ENCODE assay signal across 11 cellular contexts in the genomic region with DNA sequence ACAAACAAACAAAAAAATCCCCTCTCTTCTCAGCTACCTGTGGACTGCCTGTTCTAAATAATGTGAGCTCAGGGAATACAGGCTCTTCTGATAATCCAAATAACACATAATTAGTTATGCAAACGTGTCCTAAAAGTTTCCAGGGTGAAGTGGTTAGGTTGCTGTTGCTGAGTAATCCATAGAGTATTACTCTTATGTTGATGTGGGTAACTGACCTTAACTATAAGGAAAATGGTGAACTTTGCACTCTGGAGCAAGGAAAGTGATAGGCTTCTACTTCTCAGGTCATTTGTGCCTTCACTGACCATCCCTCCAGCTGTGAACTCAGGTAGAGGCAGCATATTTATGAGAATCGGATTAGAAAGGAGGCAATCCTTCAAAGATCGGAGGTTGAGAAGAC. TPM values are rescaled to one million over a fixed set of nuclear protein-coding genes. Genes with fewer than 3 reads are reported as not detected.
A peak's percentile ranks its signal among the peaks of the same experiment; 100 is the strongest.
DNase-seq lines count a peak whose midpoint lies in the region; ATAC-seq and TF ChIP-seq lines count a peak whose summit lies in the region.
"Had no signal": no experiment of that assay in that cellular context is flagged by ENCODE, and none has a peak within 500 bp of the region (broad histone marks: within the 10 kb centered on the region; RNA-seq: fewer than 3 reads in every experiment).

No MANE protein-coding gene starts in this region.

- TF ChIP-seq CTCF in left ventricle myocardium inferior (IDR thresholded peaks at IDR 0.05; ENCODE audit: borderline replicate concordance) (no peak), type B pancreatic cell (conservative IDR thresholded peaks at IDR 0.05) (no peak)

- no peaks in the 10 kb centered on the region for H3K36me3 ChIP-seq in left ventricle myocardium inferior
- H3K36me3 ChIP-seq: lower lobe of right lung, ovary had no signal

- H3K9me3 ChIP-seq in left ventricle myocardium inferior (replicated peaks) = no peaks in the 10 kb centered on the region
- H3K9me3 ChIP-seq: lower lobe of right lung, ovary had no signal

- intact Hi-C loops in left ventricle myocardium inferior (cut with micrococcal nuclease) (no loop called here), cardiac septum (cut with DNase I) (no loop called here)

- no peaks in the 10 kb centered on the region for H3K9me3 Mint-ChIP-seq in activated T-helper 17 cell treated with anti-CD3 and anti-CD28 coated beads, Interleukin-2, amount 50 U/mL, for 72 hours
- peaks cover 0 to 2% (median 0%) of the 10 kb centered on the region in 9 donors for H3K9me3 Mint-ChIP-seq in naive thymus-derived CD8-positive, alpha-beta T cell
- H3K9me3 Mint-ChIP-seq in type B pancreatic cell = peaks cover 8% of the 10 kb centered on the region

- POLR2A ChIA-PET in naive thymus-derived CD8-positive, alpha-beta T cell (lab: Charles Lee) = interaction anchor here (1.0 to 2.1 kb wide), 2 partner anchors 9 to 11 kb away, joined by 4 to 9 read pairs; no protein-coding TSS in a partner anchor

- DNase-seq in left ventricle myocardium inferior (no peak), cardiac septum (ENCODE audit: low spot score) (no peak), NCI-H774 (lab: John Stamatoyannopoulos, UW) (no peak), type B pancreatic cell (ENCODE audit: extremely low spot score, unreplicated experiment) (no peak), NCI-H187 (lab: John Stamatoyannopoulos, UW) (no peak)
- no peak for DNase-seq in naive thymus-derived CD8-positive, alpha-beta T cell
- DNase-seq: lower lobe of right lung, NCI-H345, ovary had no signal

- H3K27me3 ChIP-seq in left ventricle myocardium inferior (ENCODE audit: low read depth) = no peaks in the 10 kb centered on the region
- H3K27me3 ChIP-seq: ovary had no signal

- peaks cover 97% of the 10 kb centered on the region for H3K4me1 ChIP-seq in left ventricle myocardium inferior

- peak overlapping the region; percentile 38 for H3K27ac ChIP-seq in left ventricle myocardium inferior (replicated peaks)
- H3K27ac ChIP-seq: lower lobe of right lung, ovary had no signal

- peaks cover 42% of the 10 kb centered on the region for H3K4me1 Mint-ChIP-seq in activated T-helper 17 cell treated with anti-CD3 and anti-CD28 coated beads, Interleukin-2, amount 50 U/mL, for 72 hours
- peaks cover 32 to 96% (median 84%) of the 10 kb centered on the region in 4 donors for H3K4me1 Mint-ChIP-seq in naive thymus-derived CD8-positive, alpha-beta T cell
- H3K4me1 Mint-ChIP-seq in type B pancreatic cell (ENCODE audit: unreplicated experiment) = no peaks in the 10 kb centered on the region

- no peaks in the 10 kb centered on the region for H3K27me3 Mint-ChIP-seq in activated T-helper 17 cell treated with anti-CD3 and anti-CD28 coated beads, Interleukin-2, amount 50 U/mL, for 72 hours
- no peaks in the 10 kb centered on the region for H3K27me3 Mint-ChIP-seq in naive thymus-derived CD8-positive, alpha-beta T cell
- no peaks in the 10 kb centered on the region for H3K27me3 Mint-ChIP-seq in type B pancreatic cell

- H3K4me3 Mint-ChIP-seq in activated T-helper 17 cell treated with anti-CD3 and anti-CD28 coated beads, Interleukin-2, amount 50 U/mL, for 72 hours = peak overlapping the region; percentile 78
- H3K4me3 Mint-ChIP-seq in naive thymus-derived CD8-positive, alpha-beta T cell = peak overlapping the region in 9 of 10 donors; percentile 39 to 81 (median 65)
- no peak overlapping the region for H3K4me3 Mint-ChIP-seq in type B pancreatic cell

- H3K4me3 ChIP-seq in left ventricle myocardium inferior = no peak overlapping the region
- H3K4me3 ChIP-seq: lower lobe of right lung, ovary had no signal

- peak overlapping the region; percentile 99 for H3K27ac Mint-ChIP-seq in activated T-helper 17 cell treated with anti-CD3 and anti-CD28 coated beads, Interleukin-2, amount 50 U/mL, for 72 hours
- peak overlapping the region; percentile 55 to 99 (median 84) for H3K27ac Mint-ChIP-seq in naive thymus-derived CD8-positive, alpha-beta T cell
- H3K27ac Mint-ChIP-seq in type B pancreatic cell = no peak overlapping the region

- peak; percentile 57 for ATAC-seq in activated T-helper 17 cell treated with anti-CD3 and anti-CD28 coated beads, Interleukin-2, amount 50 U/mL, for 72 hours (replicated peaks)
- ATAC-seq in naive thymus-derived CD8-positive, alpha-beta T cell = no peak
- ATAC-seq in GM18519 (IDR thresholded peaks at IDR 0.05; ENCODE audit: low FRiP score, unreplicated experiment) = no peak

- H3K36me3 Mint-ChIP-seq in activated T-helper 17 cell treated with anti-CD3 and anti-CD28 coated beads, Interleukin-2, amount 50 U/mL, for 72 hours (ENCODE audit: low read depth) = peaks cover 96% of the 10 kb centered on the region
- peaks cover 0 to 29% (median 10%) of the 10 kb centered on the region in 3 donors for H3K36me3 Mint-ChIP-seq in naive thymus-derived CD8-positive, alpha-beta T cell
- peaks cover 3% of the 10 kb centered on the region for H3K36me3 Mint-ChIP-seq in type B pancreatic cell

RNA-seq across cellular contexts. Expression of a gene that starts 19.9 kb away (rescaled TPM):
- total RNA-seq in left ventricle myocardium inferior = 107 TPM
- total RNA-seq in cardiac septum = 177 TPM
- total RNA-seq in activated T-helper 17 cell treated with anti-CD3 and anti-CD28 coated beads, Interleukin-2, amount 50 U/mL, for 72 hours = 100 to 1,000 TPM; 436 to 440 TPM
- total RNA-seq in naive thymus-derived CD8-positive, alpha-beta T cell = 100 to 1,000 TPM; 298 to 315 TPM
- polyA plus RNA-seq in naive thymus-derived CD8-positive, alpha-beta T cell = 100 to 1,000 TPM; 467 to 552 (median 518) TPM
- total RNA-seq in type B pancreatic cell (ENCODE audit: low replicate concordance) = 16.7 and 80.7 TPM in 2 replicates
